Comparison of ENCODE assay signal across 10 cellular contexts in genomic region chr2:174750923-174751441, GRCh38. TPM values are rescaled to one million over a fixed set of nuclear protein-coding genes. Genes with fewer than 3 reads are reported as not detected.
DNase-seq lines count a peak whose midpoint lies in the region; ATAC-seq and TF ChIP-seq lines count a peak whose summit lies in the region.
"Had no signal": no experiment of that assay in that cellular context is flagged by ENCODE, and none has a peak within 500 bp of the region (broad histone marks: within the 10 kb centered on the region; RNA-seq: fewer than 3 reads in every experiment).

No MANE protein-coding gene starts in this region.

- no peaks in the 10 kb centered on the region for H3K9me3 Mint-ChIP-seq in activated naive CD4-positive, alpha-beta T cell treated with anti-CD3 and anti-CD28 coated beads, Interleukin-2, amount 50 U/mL, for 72 hours

- no peaks in the 10 kb centered on the region for H3K36me3 Mint-ChIP-seq in activated naive CD4-positive, alpha-beta T cell treated with anti-CD3 and anti-CD28 coated beads, Interleukin-2, amount 50 U/mL, for 72 hours

- peak; percentile 46 for ATAC-seq in GM21390 (IDR thresholded peaks at IDR 0.05; ENCODE audit: unreplicated experiment)
- ATAC-seq in HG03460 (IDR thresholded peaks at IDR 0.05; ENCODE audit: unreplicated experiment): peak; percentile 47
- ATAC-seq in activated naive CD4-positive, alpha-beta T cell treated with anti-CD3 and anti-CD28 coated beads, Interleukin-2, amount 50 U/mL, for 72 hours: peak; percentile 25 to 73

- DNase-seq in GM10248 (ENCODE audit: extremely low spot score) (peak; percentile 44), cortex of kidney (lab: John Stamatoyannopoulos, UW) (no peak), cerebellar cortex (ENCODE audit: low spot score) (no peak), AG20443 (ENCODE audit: low spot score) (no peak), middle frontal gyrus (ENCODE audit: extremely low spot score, low spot score) (no peak)
- DNase-seq in activated naive CD4-positive, alpha-beta T cell treated with anti-CD3 and anti-CD28 coated beads, Interleukin-2, amount 50 U/mL, for 72 hours (ENCODE audit: low spot score in 2 of 2): peak; percentile 35 to 69
- DNase-seq: GF-D8, upper lobe of right lung had no signal

- TF ChIP-seq CTCF in GM10248 (IDR thresholded peaks at IDR 0.05; ENCODE audit: control extremely low read depth, extremely low read depth, low read depth, missing control alignments): no peak

- POLR2A ChIA-PET in GM10248 (lab: Yijun Ruan, JAX): no interaction called here

- CTCF ChIA-PET in GM10248 (lab: Yijun Ruan, JAX): interaction anchor here (1.2 to 2.5 kb wide), 2 partner anchors 10 to 14 kb away, joined by 4 to 10 read pairs; partner anchors contain the start of gene CHRNA1

- H3K27ac Mint-ChIP-seq in activated naive CD4-positive, alpha-beta T cell treated with anti-CD3 and anti-CD28 coated beads, Interleukin-2, amount 50 U/mL, for 72 hours: no peak overlapping the region

RNA-seq across cellular contexts. Expression of gene CHRNA1, which starts 13.3 kb away (rescaled TPM):
- total RNA-seq in activated naive CD4-positive, alpha-beta T cell treated with anti-CD3 and anti-CD28 coated beads, Interleukin-2, amount 50 U/mL, for 72 hours: not detected

Comparison
In these comparisons a context has a peak if more than half of its experiments do, and no peak if none do; other contexts are left out.
1. DNase-seq: peak in GM10248 (single experiment) and activated naive CD4-positive, alpha-beta T cell treated with anti-CD3 and anti-CD28 coated beads, Interleukin-2, amount 50 U/mL, for 72 hours (2 of 2); none in cortex of kidney (single experiment), cerebellar cortex (single experiment), AG20443 (single experiment) and middle frontal gyrus (single experiment).
2. Peak in every context shown above with its lines, with median percentiles within 50 percentile points of each other: ATAC-seq.